In genomic region chrX:2474963-2475726, GRCh38 we compare ENCODE assay signal across 2 cellular contexts.
TF ChIP-seq lines count a peak whose summit lies in the region.

No MANE protein-coding gene starts in this region.

TF ChIP-seq in GM23338, 12 proteins besides CTCF, POLR2A, EP300 and RAD21 (continued from another document):
- TF ChIP-seq, protein P1, sequence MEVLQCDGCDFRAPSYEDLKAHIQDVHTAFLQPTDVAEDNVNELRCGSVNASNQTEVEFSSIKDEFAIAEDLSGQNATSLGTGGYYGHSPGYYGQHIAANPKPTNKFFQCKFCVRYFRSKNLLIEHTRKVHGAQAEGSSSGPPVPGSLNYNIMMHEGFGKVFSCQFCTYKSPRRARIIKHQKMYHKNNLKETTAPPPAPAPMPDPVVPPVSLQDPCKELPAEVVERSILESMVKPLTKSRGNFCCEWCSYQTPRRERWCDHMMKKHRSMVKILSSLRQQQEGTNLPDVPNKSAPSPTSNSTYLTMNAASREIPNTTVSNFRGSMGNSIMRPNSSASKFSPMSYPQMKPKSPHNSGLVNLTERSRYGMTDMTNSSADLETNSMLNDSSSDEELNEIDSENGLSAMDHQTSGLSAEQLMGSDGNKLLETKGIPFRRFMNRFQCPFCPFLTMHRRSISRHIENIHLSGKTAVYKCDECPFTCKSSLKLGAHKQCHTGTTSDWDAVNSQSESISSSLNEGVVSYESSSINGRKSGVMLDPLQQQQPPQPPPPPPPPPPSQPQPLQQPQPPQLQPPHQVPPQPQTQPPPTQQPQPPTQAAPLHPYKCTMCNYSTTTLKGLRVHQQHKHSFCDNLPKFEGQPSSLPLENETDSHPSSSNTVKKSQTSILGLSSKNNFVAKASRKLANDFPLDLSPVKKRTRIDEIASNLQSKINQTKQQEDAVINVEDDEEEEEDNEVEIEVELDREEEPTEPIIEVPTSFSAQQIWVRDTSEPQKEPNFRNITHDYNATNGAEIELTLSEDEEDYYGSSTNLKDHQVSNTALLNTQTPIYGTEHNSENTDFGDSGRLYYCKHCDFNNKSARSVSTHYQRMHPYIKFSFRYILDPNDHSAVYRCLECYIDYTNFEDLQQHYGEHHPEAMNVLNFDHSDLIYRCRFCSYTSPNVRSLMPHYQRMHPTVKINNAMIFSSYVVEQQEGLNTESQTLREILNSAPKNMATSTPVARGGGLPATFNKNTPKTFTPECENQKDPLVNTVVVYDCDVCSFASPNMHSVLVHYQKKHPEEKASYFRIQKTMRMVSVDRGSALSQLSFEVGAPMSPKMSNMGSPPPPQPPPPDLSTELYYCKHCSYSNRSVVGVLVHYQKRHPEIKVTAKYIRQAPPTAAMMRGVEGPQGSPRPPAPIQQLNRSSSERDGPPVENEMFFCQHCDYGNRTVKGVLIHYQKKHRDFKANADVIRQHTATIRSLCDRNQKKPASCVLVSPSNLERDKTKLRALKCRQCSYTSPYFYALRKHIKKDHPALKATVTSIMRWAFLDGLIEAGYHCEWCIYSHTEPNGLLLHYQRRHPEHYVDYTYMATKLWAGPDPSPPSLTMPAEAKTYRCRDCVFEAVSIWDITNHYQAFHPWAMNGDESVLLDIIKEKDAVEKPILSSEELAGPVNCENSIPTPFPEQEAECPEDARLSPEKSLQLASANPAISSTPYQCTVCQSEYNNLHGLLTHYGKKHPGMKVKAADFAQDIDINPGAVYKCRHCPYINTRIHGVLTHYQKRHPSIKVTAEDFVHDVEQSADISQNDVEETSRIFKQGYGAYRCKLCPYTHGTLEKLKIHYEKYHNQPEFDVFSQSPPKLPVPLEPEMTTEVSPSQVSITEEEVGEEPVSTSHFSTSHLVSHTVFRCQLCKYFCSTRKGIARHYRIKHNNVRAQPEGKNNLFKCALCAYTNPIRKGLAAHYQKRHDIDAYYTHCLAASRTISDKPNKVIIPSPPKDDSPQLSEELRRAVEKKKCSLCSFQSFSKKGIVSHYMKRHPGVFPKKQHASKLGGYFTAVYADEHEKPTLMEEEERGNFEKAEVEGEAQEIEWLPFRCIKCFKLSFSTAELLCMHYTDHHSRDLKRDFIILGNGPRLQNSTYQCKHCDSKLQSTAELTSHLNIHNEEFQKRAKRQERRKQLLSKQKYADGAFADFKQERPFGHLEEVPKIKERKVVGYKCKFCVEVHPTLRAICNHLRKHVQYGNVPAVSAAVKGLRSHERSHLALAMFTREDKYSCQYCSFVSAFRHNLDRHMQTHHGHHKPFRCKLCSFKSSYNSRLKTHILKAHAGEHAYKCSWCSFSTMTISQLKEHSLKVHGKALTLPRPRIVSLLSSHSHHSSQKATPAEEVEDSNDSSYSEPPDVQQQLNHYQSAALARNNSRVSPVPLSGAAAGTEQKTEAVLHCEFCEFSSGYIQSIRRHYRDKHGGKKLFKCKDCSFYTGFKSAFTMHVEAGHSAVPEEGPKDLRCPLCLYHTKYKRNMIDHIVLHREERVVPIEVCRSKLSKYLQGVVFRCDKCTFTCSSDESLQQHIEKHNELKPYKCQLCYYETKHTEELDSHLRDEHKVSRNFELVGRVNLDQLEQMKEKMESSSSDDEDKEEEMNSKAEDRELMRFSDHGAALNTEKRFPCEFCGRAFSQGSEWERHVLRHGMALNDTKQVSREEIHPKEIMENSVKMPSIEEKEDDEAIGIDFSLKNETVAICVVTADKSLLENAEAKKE (CRISPR knock-in tag; IDR thresholded peaks at IDR 0.05), result no peak
- TF ChIP-seq JUNB (IDR thresholded peaks at IDR 0.05; ENCODE audit: unreplicated experiment), result peak; percentile 86

TF ChIP-seq in WTC11, 78 proteins besides CTCF, POLR2A, EP300 and RAD21 (continued from another document):
- TF ChIP-seq ZNF423 (CRISPR knock-in tag; IDR thresholded peaks at IDR 0.05) (no peak), AR (CRISPR knock-in tag; IDR thresholded peaks at IDR 0.05) (no peak), SP1 (CRISPR knock-in tag; conservative IDR thresholded peaks at IDR 0.05) (no peak), ZNF425 (CRISPR knock-in tag; conservative IDR thresholded peaks at IDR 0.05) (no peak), ZSCAN18 (CRISPR knock-in tag; IDR thresholded peaks at IDR 0.05) (no peak), ZNF138 (CRISPR knock-in tag; conservative IDR thresholded peaks at IDR 0.05) (no peak), GRHL2 (CRISPR knock-in tag; IDR thresholded peaks at IDR 0.05; ENCODE audit: insufficient replicate concordance, severe bottlenecking) (no peak), KAT7 (CRISPR knock-in tag; IDR thresholded peaks at IDR 0.05; ENCODE audit: borderline replicate concordance) (no peak), FOXK1 (CRISPR knock-in tag; IDR thresholded peaks at IDR 0.05) (no peak)
